8 cellular contexts compared by ENCODE assay signal in the genomic region with DNA sequence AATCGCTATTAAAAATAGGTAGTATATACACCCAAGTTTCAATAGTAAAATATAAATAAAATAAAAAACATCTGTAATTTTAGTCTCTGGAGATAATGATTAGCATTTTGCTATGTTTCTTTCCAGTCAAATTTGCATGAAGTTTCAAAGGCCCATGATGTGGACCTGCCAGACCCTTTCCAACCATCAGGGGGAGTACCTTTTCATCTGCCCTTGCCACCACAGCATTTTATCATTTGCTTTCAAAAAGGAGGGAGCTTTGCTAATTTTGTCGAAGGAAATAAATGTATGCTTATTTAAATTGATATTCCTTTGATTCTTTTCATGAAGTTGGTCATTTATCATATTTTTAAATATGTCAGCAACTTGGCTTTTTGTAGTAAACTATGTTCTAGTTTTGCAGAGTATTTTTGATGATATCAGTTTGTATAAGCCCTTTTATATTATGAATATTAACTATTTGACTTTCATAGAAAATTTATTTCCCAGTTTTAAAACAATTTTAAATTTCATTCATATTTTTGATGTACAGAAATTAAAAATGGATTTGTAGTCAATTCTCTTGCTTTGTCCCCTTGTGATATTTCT.
DNase-seq lines count a peak whose midpoint lies in the region; ATAC-seq, FAIRE-seq and TF ChIP-seq lines count a peak whose summit lies in the region.

No MANE protein-coding gene starts in this region.

- DNase-seq in heart left ventricle (no peak), Right ventricle myocardium inferior (ENCODE audit: missing footprints) (no peak), HS-27A (ENCODE audit: low read depth) (peak; percentile 2), iPS-NIHi7 (ENCODE audit: extremely low spot score) (peak; percentile 56), T-helper 17 cell (no peak), coronary artery (ENCODE audit: low spot score) (no peak)
- DNase-seq in activated CD4-positive, CD25-positive, alpha-beta regulatory T cell (lab: John Stamatoyannopoulos, UW) = no peak

- no peaks in the 10 kb centered on the region for H3K27me3 Mint-ChIP-seq in T-helper 17 cell

- no peak for TF ChIP-seq POLR2A in heart left ventricle (IDR thresholded peaks at IDR 0.05)

- H3K27ac ChIP-seq in heart left ventricle (no peak overlapping the region), coronary artery (no peak overlapping the region)

- FAIRE-seq in TTC549 (lab: Jason Lieb, UNC) = peak; percentile 76

- WGBS in heart left ventricle, 4 donors = 63 to 78% (median 71%) methylated on average over 2 of the region's 2 CpGs

- ATAC-seq in heart left ventricle = no peak
- ATAC-seq in Right ventricle myocardium inferior = no peak
- ATAC-seq in T-helper 17 cell = no peak

- H3K4me1 ChIP-seq in heart left ventricle = no peaks in the 10 kb centered on the region

- no peaks in the 10 kb centered on the region for H3K27me3 ChIP-seq in heart left ventricle

- TF ChIP-seq CTCF in heart left ventricle (IDR thresholded peaks at IDR 0.05) (peak; percentile 40 to 69 (median 52)), coronary artery (IDR thresholded peaks at IDR 0.05) (no peak)

- no peak overlapping the region for H3K27ac Mint-ChIP-seq in T-helper 17 cell

- H3K36me3 Mint-ChIP-seq in T-helper 17 cell (ENCODE audit: low read depth) = peaks cover 16% of the 10 kb centered on the region

- peaks cover 2% of the 10 kb centered on the region for H3K4me1 Mint-ChIP-seq in T-helper 17 cell

- no peak overlapping the region for H3K4me3 ChIP-seq in heart left ventricle
- no peak overlapping the region for H3K4me3 ChIP-seq in coronary artery

- no peak overlapping the region for H3K4me3 Mint-ChIP-seq in T-helper 17 cell

- H3K9me3 ChIP-seq in heart left ventricle (no peaks in the 10 kb centered on the region), T-helper 17 cell (ENCODE audit: control insufficient read depth, low read length, poor library complexity, severe bottlenecking) (no peaks in the 10 kb centered on the region)

- intact Hi-C loops in heart left ventricle (cut with DNase I) = loop anchor here in 3 of 10 donors (5.0 to 10.0 kb wide), 4 partner anchors 796 to 908 kb away; a partner anchor contains a TSS
- intact Hi-C loops in Right ventricle myocardium inferior (cut with DNase I) = no loop called here

- H3K36me3 ChIP-seq in heart left ventricle = peaks cover 0 to 37% (median 19%) of the 10 kb centered on the region in 9 donors

Comparison
In these comparisons a context has a peak if more than half of its experiments do, and no peak if none do; other contexts are left out.
1. DNase-seq: peak in HS-27A (single experiment) and iPS-NIHi7 (single experiment); none in heart left ventricle (0 of 5), Right ventricle myocardium inferior (single experiment), T-helper 17 cell (0 of 3), coronary artery (single experiment) and activated CD4-positive, CD25-positive, alpha-beta regulatory T cell (0 of 4).